In the genomic region with DNA sequence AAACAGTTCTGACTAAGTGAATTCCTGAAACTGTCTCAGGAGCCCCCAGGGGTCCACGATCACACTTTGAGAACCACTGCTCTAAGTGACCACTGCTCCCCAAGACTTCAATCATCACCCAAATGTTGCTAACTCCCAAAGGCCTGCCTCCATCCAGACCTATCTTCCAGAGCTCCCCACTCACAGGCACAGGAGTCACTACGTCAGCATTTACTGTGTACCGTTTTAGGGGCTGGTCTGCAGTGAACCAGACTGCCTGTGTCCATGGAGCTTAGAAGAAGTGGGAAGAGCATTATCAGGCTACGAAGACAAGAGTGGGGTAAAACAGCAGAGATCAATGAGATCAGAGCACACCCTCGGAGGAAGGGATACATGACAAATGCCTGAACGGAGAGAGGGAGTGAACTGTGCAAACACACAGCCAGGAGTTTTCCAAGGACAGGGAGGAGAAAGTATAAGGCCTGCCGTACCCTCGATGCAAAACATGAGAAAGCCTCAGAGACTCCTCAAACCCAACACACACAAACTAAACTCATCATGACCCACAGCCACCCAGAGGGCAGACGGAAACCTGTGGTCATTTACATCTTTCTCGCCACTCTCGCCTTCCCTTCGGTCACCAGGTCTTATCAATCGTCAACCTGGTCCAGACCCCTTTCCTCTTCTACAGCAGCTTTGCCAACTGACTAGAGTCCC, we compare ENCODE assay signal across 13 cellular contexts. TPM values are rescaled to one million over a fixed set of nuclear protein-coding genes. Genes with fewer than 3 reads are reported as not detected.
DNase-seq lines count a peak whose midpoint lies in the region; ATAC-seq, FAIRE-seq and TF ChIP-seq lines count a peak whose summit lies in the region.
"Had no signal": no experiment of that assay in that cellular context is flagged by ENCODE, and none has a peak within 500 bp of the region (broad histone marks: within the 10 kb centered on the region; RNA-seq: fewer than 3 reads in every experiment).

No MANE protein-coding gene starts in this region.

- H3K56ac ChIP-seq in H9 (ENCODE audit: insufficient read length, low read depth, low read length): no peak overlapping the region

- H3K4me3 Mint-ChIP-seq in H9: no peak overlapping the region

- BruUV-seq in A673 (replicated peaks; lab: Mats Ljungman, UMichigan) (no TSS peak), K562 (replicated peaks; lab: Mats Ljungman, UMichigan) (TSS peak; percentile 20)

- TF ChIP-seq RAD21 in K562 (CRISPR knock-in tag; conservative IDR thresholded peaks at IDR 0.05 in 1 of 2, IDR thresholded peaks at IDR 0.05 in 1 of 2): no peak

- H2BK20ac ChIP-seq in H9 (ENCODE audit: low read depth, low read length, poor library complexity, severe bottlenecking): no peak overlapping the region

- no peak overlapping the region for H4K8ac ChIP-seq in H9 (replicated peaks; ENCODE audit: insufficient read length, low read depth, low read length)

- no peak overlapping the region for H2AK5ac ChIP-seq in H9 (ENCODE audit: insufficient read length, low read length)

- H3K27me3 ChIP-seq in A673 (replicated peaks; ENCODE audit: insufficient read depth, low read depth, low read length, poor library complexity): no peaks in the 10 kb centered on the region
- H3K27me3 ChIP-seq in H9 (ENCODE audit: insufficient read depth, low read length): no peaks in the 10 kb centered on the region
- no peaks in the 10 kb centered on the region for H3K27me3 ChIP-seq in K562 (ENCODE audit: control insufficient read depth in 2 of 2, insufficient read depth in 2 of 2, low read length in 2 of 2)
- no peaks in the 10 kb centered on the region for H3K27me3 ChIP-seq in muscle layer of duodenum (ENCODE audit: low read depth, low read length)
- H3K27me3 ChIP-seq in effector memory CD4-positive, alpha-beta T cell (replicated peaks; ENCODE audit: control insufficient read depth, insufficient read depth, low read length, poor library complexity, severe bottlenecking): no peaks in the 10 kb centered on the region

- no peak overlapping the region for H3K18ac ChIP-seq in H9 (ENCODE audit: insufficient read length, low read depth, low read length)

- H3K27ac ChIP-seq in A673 (ENCODE audit: low read depth, low read length, poor library complexity, severe bottlenecking) (peak overlapping the region; percentile 59), H9 (ENCODE audit: insufficient read length, low read depth, low read length) (no peak overlapping the region), K562 (ENCODE audit: extremely low read depth, low read depth, low read length) (no peak overlapping the region), muscle layer of duodenum (ENCODE audit: low read length) (peak overlapping the region; percentile 36)
- no peak overlapping the region for H3K27ac ChIP-seq in effector memory CD4-positive, alpha-beta T cell (ENCODE audit: insufficient read depth, low read length, poor library complexity, severe bottlenecking)

- H4K5ac ChIP-seq in H9 (ENCODE audit: insufficient read length, low read depth, low read length): no peak overlapping the region

- peaks cover 0 to 3% of the 10 kb centered on the region in 2 experiments; a peak in 1 of 5 replicates for H3K9me3 Mint-ChIP-seq in H9

- H2BK15ac ChIP-seq in H9 (ENCODE audit: low read depth, low read length): no peak overlapping the region

- TF ChIP-seq CTCF in A673 (conservative IDR thresholded peaks at IDR 0.05; ENCODE audit: low read depth, low read length): no peak
- no peak for TF ChIP-seq CTCF in H9 (conservative IDR thresholded peaks at IDR 0.05)
- no peak for TF ChIP-seq CTCF in K562 (IDR thresholded peaks at IDR 0.05 in 2 of 3, conservative IDR thresholded peaks at IDR 0.05 in 1 of 3; ENCODE audit: insufficient read depth in 2 of 3, low read depth in 1 of 3, low read length in 3 of 3)

- no peak overlapping the region for H3K9ac ChIP-seq in H9 (ENCODE audit: extremely low read depth, insufficient read length, low read length)
- H3K9ac ChIP-seq in K562 (ENCODE audit: insufficient read depth in 1 of 2, low read depth in 2 of 2, low read length in 2 of 2): peak overlapping the region in 1 of 2 experiments; percentile 39; a peak in 1 of 4 replicates
- H3K9ac ChIP-seq: SK-N-SH had no signal

- in situ Hi-C loops in K562 (cut with MboI): no loop called here

- no peak overlapping the region for H3K4me3 ChIP-seq in A673 (ENCODE audit: low read depth, low read length, poor library complexity, severe bottlenecking)
- H3K4me3 ChIP-seq in K562: no peak overlapping the region
- H3K4me3 ChIP-seq in muscle layer of duodenum (ENCODE audit: low read depth in 1 of 2, low read length in 2 of 2): peak overlapping the region in 1 of 2 donors; percentile 13
- H3K4me3 ChIP-seq in effector memory CD4-positive, alpha-beta T cell (ENCODE audit: insufficient read depth, low read depth, low read length, poor library complexity, severe bottlenecking): no peak overlapping the region

- no peak overlapping the region for H4K91ac ChIP-seq in H9 (ENCODE audit: insufficient read length, low read depth, low read length)

- ATAC-seq in K562 (peak; percentile 24), HG03097 (IDR thresholded peaks at IDR 0.05; ENCODE audit: low FRiP score, unreplicated experiment) (no peak)

- peaks cover 14% of the 10 kb centered on the region for H3K36me3 ChIP-seq in A673 (ENCODE audit: insufficient read depth, low read length, poor library complexity, severe bottlenecking)
- H3K36me3 ChIP-seq in K562 (ENCODE audit: control insufficient read depth, insufficient read depth, low read length): peaks cover 39% of the 10 kb centered on the region
- peaks cover 5 to 12% of the 10 kb centered on the region in 2 donors for H3K36me3 ChIP-seq in muscle layer of duodenum (ENCODE audit: control insufficient read depth in 1 of 2, insufficient read depth in 2 of 2, low read length in 2 of 2)
- H3K36me3 ChIP-seq in effector memory CD4-positive, alpha-beta T cell (ENCODE audit: control insufficient read depth, insufficient read depth, low read length): peaks cover 8% of the 10 kb centered on the region

- H3K9me3 ChIP-seq in A673 (ENCODE audit: low read depth, low read length, poor library complexity, severe bottlenecking): no peaks in the 10 kb centered on the region
- no peaks in the 10 kb centered on the region for H3K9me3 ChIP-seq in H9 (ENCODE audit: control insufficient read depth, low read depth, low read length)
- H3K9me3 ChIP-seq in K562 (replicated peaks; ENCODE audit: control insufficient read depth, insufficient read depth, low read depth, low read length): no peaks in the 10 kb centered on the region
- H3K9me3 ChIP-seq in muscle layer of duodenum (ENCODE audit: control insufficient read depth in 1 of 2, low read length in 2 of 2): no peaks in the 10 kb centered on the region
- no peaks in the 10 kb centered on the region for H3K9me3 ChIP-seq in effector memory CD4-positive, alpha-beta T cell (ENCODE audit: control insufficient read depth, low read length)
- H3K9me3 ChIP-seq: SK-N-SH had no signal

- no peak for TF ChIP-seq EP300 in K562 (IDR thresholded peaks at IDR 0.05; ENCODE audit: low read length)

- POLR2A ChIA-PET in A673 (lab: Charles Lee; ENCODE audit: low non-redundant PET): no interaction called here
- POLR2A ChIA-PET in K562 (lab: Yijun Ruan, JAX): interaction anchor here (0.6 to 3.9 kb wide), 6 partner anchors 10 to 156 kb away, joined by 3 to 35 read pairs (median 4); partner anchors contain the start of gene CDK11A

- no peak overlapping the region for H2AFZ ChIP-seq in H9 (ENCODE audit: low read length)
- no peak overlapping the region for H2AFZ ChIP-seq in K562 (ENCODE audit: low read depth, low read length)

- CTCF ChIA-PET in A673 (lab: Charles Lee) (no interaction called here), K562 (lab: Yijun Ruan, JAX; ENCODE audit: low intra/inter-chr PET ratio) (no interaction called here)

- intact Hi-C loops in A673 (cut with micrococcal nuclease; ENCODE audit: unreplicated experiment) (no loop called here), K562 (cut with micrococcal nuclease) (no loop called here)

- TF ChIP-seq POLR2A in K562 (conservative IDR thresholded peaks at IDR 0.05): no peak; the same call in 1 of the 2 replicates

- H3K4me1 ChIP-seq in A673 (ENCODE audit: insufficient read depth, low read length, poor library complexity, severe bottlenecking) (peaks cover 7% of the 10 kb centered on the region), H9 (ENCODE audit: insufficient read depth, low read length) (no peaks in the 10 kb centered on the region; the same call in 1 of the 2 replicates), K562 (replicated peaks in 1 of 2; ENCODE audit: control insufficient read depth in 2 of 2, insufficient read depth in 2 of 2, low read length in 2 of 2) (peaks cover 29 to 40% of the 10 kb centered on the region in 2 experiments; a peak in 4 of 5 replicates), muscle layer of duodenum (ENCODE audit: control insufficient read depth in 1 of 2, insufficient read depth in 2 of 2, low read length in 2 of 2) (peaks cover 2 to 59% of the 10 kb centered on the region in 2 donors)
- H3K4me1 ChIP-seq in effector memory CD4-positive, alpha-beta T cell (ENCODE audit: control insufficient read depth, insufficient read depth, low read length, poor library complexity, severe bottlenecking): peaks cover 32% of the 10 kb centered on the region

- peaks cover 67% of the 10 kb centered on the region for H3K79me2 ChIP-seq in H9 (ENCODE audit: insufficient read depth, low read length)
- peaks cover 89% of the 10 kb centered on the region for H3K79me2 ChIP-seq in K562 (ENCODE audit: control insufficient read depth, insufficient read depth, low read length)

- H3K36me3 Mint-ChIP-seq in H9 (ENCODE audit: insufficient read depth in 1 of 3, low read depth in 3 of 3): peaks cover 22 to 30% (median 30%) of the 10 kb centered on the region in 3 experiments

- no peak overlapping the region for H2BK5ac ChIP-seq in H9 (ENCODE audit: insufficient read length, low read length)

- H4K20me1 ChIP-seq in H9 (ENCODE audit: control insufficient read depth, insufficient read depth, insufficient read length) (peaks cover 3% of the 10 kb centered on the region), K562 (replicated peaks; ENCODE audit: control insufficient read depth, insufficient read depth, low read length) (peaks cover 73% of the 10 kb centered on the region)

- H3K79me1 ChIP-seq in H9 (ENCODE audit: insufficient read depth, low read depth, low read length, poor library complexity, severe bottlenecking): no peaks in the 10 kb centered on the region

- no peak for DNase-seq in A673 (ENCODE audit: low spot score)
- no peak for DNase-seq in H9
- DNase-seq in K562 (ENCODE audit: extremely low read depth in 1 of 4, low spot score in 3 of 4): peak in 1 of 4 experiments; percentile 50
- DNase-seq in NCI-H510A (lab: John Stamatoyannopoulos, UW): no peak
- DNase-seq in SKM-1 treated with dmso at 0.1 percent for 144 hours (lab: John Stamatoyannopoulos, UW; ENCODE audit: unreplicated experiment): no peak
- no peak for DNase-seq in effector memory CD4-positive, alpha-beta T cell
- DNase-seq: activated CD4-positive, alpha-beta T cell treated with anti-CD3 and anti-CD28 coated beads, Interleukin-2, amount 50 U/mL, for 4 hours; KG1; NCI-H1694; SK-N-SH had no signal

- H3K27me3 Mint-ChIP-seq in H9 (ENCODE audit: low read depth): no peaks in the 10 kb centered on the region

- H3T11ph ChIP-seq in H9 (ENCODE audit: low read length): no peak overlapping the region

- peak overlapping the region; percentile 1 to 76 (median 36); a peak in 5 of 7 replicates for H3K27ac Mint-ChIP-seq in H9

- no peak overlapping the region for H2BK120ac ChIP-seq in H9 (ENCODE audit: low read depth, low read length, poor library complexity, severe bottlenecking)

- no peak overlapping the region for H2BK12ac ChIP-seq in H9 (ENCODE audit: insufficient read length, low read depth, low read length)

- peaks cover 36 to 50% of the 10 kb centered on the region in 2 experiments for H3K4me1 Mint-ChIP-seq in H9

- no peak overlapping the region for H3K14ac ChIP-seq in H9 (ENCODE audit: insufficient read depth, low read length)

- H3K4me2 ChIP-seq in H9 (ENCODE audit: insufficient read depth, insufficient read length, low read length) (no peak overlapping the region), K562 (ENCODE audit: insufficient read depth, low read length) (0 out of 2 replicates have a peak overlapping the region, but pooled peaks have one; percentile 9)
- H3K4me2 ChIP-seq: SK-N-SH had no signal

- H3K4ac ChIP-seq in H9 (ENCODE audit: low read depth, low read length): no peak overlapping the region

- WGBS in H9 (ENCODE audit: extremely low coverage, insufficient read length, low lambda C conversion rate): no CpG with 5 or more reads among the region's 13 CpGs
- WGBS in K562 (ENCODE audit: insufficient coverage, low coverage, missing lambda C conversion rate): 38% methylated on average over 13 of the region's 13 CpGs

- FAIRE-seq in K562 (lab: Jason Lieb, UNC): peak; percentile 65

- no peak overlapping the region for H3K23ac ChIP-seq in H9 (ENCODE audit: insufficient read length, low read depth, low read length)

- peaks cover 22% of the 10 kb centered on the region for H3K9me1 ChIP-seq in K562 (ENCODE audit: control insufficient read depth, insufficient read depth, low read length)

- no peaks in the 10 kb centered on the region for H3K23me2 ChIP-seq in H9 (ENCODE audit: insufficient read length, low read depth, low read length, poor library complexity, severe bottlenecking)

RNA-seq across cellular contexts. Expression of gene GNB1, which starts 10.1 kb away (rescaled TPM):
- 610 and 611 TPM in 2 replicates for total RNA-seq in A673 (2021)
- 382 and 400 TPM in 2 replicates for total RNA-seq in H9 (2021)
- total RNA-seq in K562 (2011; cell fraction: chromatin; rRNA removed; ENCODE audit: low replicate concordance): 190 and 209 TPM in 2 replicates
- total RNA-seq in K562 (2011; cell fraction: nucleolus; rRNA removed): 83.4 and 90.4 TPM in 2 replicates
- total RNA-seq in K562 (2011; cell fraction: nucleoplasm; rRNA removed): 169 and 203 TPM in 2 replicates
- total RNA-seq in K562 (2014; rRNA removed): 46.9 and 60.9 TPM in 2 replicates
- 113 and 114 TPM in 2 replicates for total RNA-seq in K562 (2014; rRNA removed; fragmentation: Illumina TruSeq; extraction: Trizol)
- total RNA-seq in K562 (2015; rRNA removed; fragmentation: Illumina TruSeq; extraction: Trizol): 106 and 111 TPM in 2 replicates
- total RNA-seq in K562 (2021): 289 and 309 TPM in 2 replicates
- polyA plus RNA-seq in K562 (2011; rRNA removed): 240 and 308 TPM in 2 replicates
- 264 and 290 TPM in 2 replicates for polyA plus RNA-seq in K562 (2011; cell fraction: cytosol; rRNA removed)
- polyA plus RNA-seq in K562 (2011; cell fraction: nucleus; rRNA removed): 160 and 176 TPM in 2 replicates
- 213 and 306 TPM in 2 replicates for polyA plus RNA-seq in K562 (2012)
- 293 and 388 TPM in 2 replicates for polyA plus RNA-seq in K562 (2014; fragmentation: Illumina TruSeq; extraction: Trizol)
- polyA plus RNA-seq in K562 (2014; fragmentation: Nextera tagmentation; extraction: Ambion mirVana): 10 to 100 TPM; 34.3 to 45.1 TPM
- polyA plus RNA-seq in K562 (2014; rRNA removed): 147 and 159 TPM in 2 replicates
- polyA minus RNA-seq in K562 (2011; rRNA and poly(A)+ RNA removed): 343 and 352 TPM in 2 replicates
- polyA minus RNA-seq in K562 (2011; cell fraction: cytosol; rRNA and poly(A)+ RNA removed): 206 and 275 TPM in 2 replicates
- polyA minus RNA-seq in K562 (2011; cell fraction: nucleus; rRNA and poly(A)+ RNA removed): 31.1 and 59.9 TPM in 2 replicates

RNA-seq across cellular contexts. Expression of gene CALML6, which starts 34.3 kb away (rescaled TPM):
- 0.28 TPM in 1 of 2 replicates, not detected in the other for total RNA-seq in A673 (2021)
- 1.4 and 1.7 TPM in 2 replicates for total RNA-seq in H9 (2021)
- 0.56 and 0.69 TPM in 2 replicates for total RNA-seq in K562 (2011; cell fraction: chromatin; rRNA removed; ENCODE audit: low replicate concordance)
- total RNA-seq in K562 (2011; cell fraction: nucleolus; rRNA removed): 0.33 and 0.39 TPM in 2 replicates
- total RNA-seq in K562 (2011; cell fraction: nucleoplasm; rRNA removed): not detected in 2 replicates
- not detected in 2 replicates for total RNA-seq in K562 (2014; rRNA removed)
- not detected in 2 replicates for total RNA-seq in K562 (2014; rRNA removed; fragmentation: Illumina TruSeq; extraction: Trizol)
- total RNA-seq in K562 (2015; rRNA removed; fragmentation: Illumina TruSeq; extraction: Trizol): not detected in 2 replicates
- not detected in 2 replicates for total RNA-seq in K562 (2021)
- 0.14 TPM in 1 of 2 replicates, not detected in the other for polyA plus RNA-seq in K562 (2011; rRNA removed)
- polyA plus RNA-seq in K562 (2011; cell fraction: cytosol; rRNA removed): not detected in 2 replicates
- 0.10 and 0.68 TPM in 2 replicates for polyA plus RNA-seq in K562 (2011; cell fraction: nucleus; rRNA removed)
- 0.08 and 0.53 TPM in 2 replicates for polyA plus RNA-seq in K562 (2012)
- polyA plus RNA-seq in K562 (2014; fragmentation: Illumina TruSeq; extraction: Trizol): not detected in 2 replicates
- polyA plus RNA-seq in K562 (2014; fragmentation: Nextera tagmentation; extraction: Ambion mirVana): not detected
- 0.16 TPM in 1 of 2 replicates, not detected in the other for polyA plus RNA-seq in K562 (2014; rRNA removed)
- polyA minus RNA-seq in K562 (2011; rRNA and poly(A)+ RNA removed): not detected in 2 replicates
- not detected in 2 replicates for polyA minus RNA-seq in K562 (2011; cell fraction: cytosol; rRNA and poly(A)+ RNA removed)
- not detected in 2 replicates for polyA minus RNA-seq in K562 (2011; cell fraction: nucleus; rRNA and poly(A)+ RNA removed)
- total RNA-seq: omental fat pad had no signal

RNA-seq across cellular contexts. Expression of gene TMEM52, which starts 38.3 kb away (rescaled TPM):
- total RNA-seq in A673 (2021) (4.1 and 10.3 TPM in 2 replicates), H9 (2021) (9.6 and 11.3 TPM in 2 replicates), K562 (2014; rRNA removed) (19.2 and 24.9 TPM in 2 replicates), K562 (2014; rRNA removed; fragmentation: Illumina TruSeq; extraction: Trizol) (1.9 and 4.3 TPM in 2 replicates), K562 (2015; rRNA removed; fragmentation: Illumina TruSeq; extraction: Trizol) (6.8 and 7.9 TPM in 2 replicates), K562 (2021) (21.5 and 22.5 TPM in 2 replicates)
- 5.7 and 20.2 TPM in 2 replicates for total RNA-seq in K562 (2011; cell fraction: chromatin; rRNA removed; ENCODE audit: low replicate concordance)
- total RNA-seq in K562 (2011; cell fraction: nucleolus; rRNA removed): 23.0 and 23.7 TPM in 2 replicates
- 12.5 and 15.1 TPM in 2 replicates for total RNA-seq in K562 (2011; cell fraction: nucleoplasm; rRNA removed)
- polyA plus RNA-seq in K562 (2011; rRNA removed) (6.8 and 10.6 TPM in 2 replicates), K562 (2014; fragmentation: Illumina TruSeq; extraction: Trizol) (14.1 and 18.1 TPM in 2 replicates), K562 (2014; fragmentation: Nextera tagmentation; extraction: Ambion mirVana) (1 to 10 TPM in 1 of 2 experiments, under 1 TPM in 1; 0.37 to 1.4 TPM), K562 (2014; rRNA removed) (15.3 and 17.2 TPM in 2 replicates)
- polyA plus RNA-seq in K562 (2011; cell fraction: cytosol; rRNA removed): 17.0 and 45.9 TPM in 2 replicates
- polyA plus RNA-seq in K562 (2011; cell fraction: nucleus; rRNA removed): 31.9 and 53.9 TPM in 2 replicates
- 8.9 and 9.5 TPM in 2 replicates for polyA plus RNA-seq in K562 (2012)
- polyA minus RNA-seq in K562 (2011; rRNA and poly(A)+ RNA removed): 2.1 and 3.8 TPM in 2 replicates
- 8.1 and 9.6 TPM in 2 replicates for polyA minus RNA-seq in K562 (2011; cell fraction: cytosol; rRNA and poly(A)+ RNA removed)
- 5.1 and 6.1 TPM in 2 replicates for polyA minus RNA-seq in K562 (2011; cell fraction: nucleus; rRNA and poly(A)+ RNA removed)

Comparison
In these comparisons a context has a peak if more than half of its experiments do, and no peak if none do; other contexts are left out.
1. H3K27ac ChIP-seq: peak in A673 (single experiment) and muscle layer of duodenum (single experiment); none in H9 (single experiment), K562 (single experiment) and effector memory CD4-positive, alpha-beta T cell (single experiment).